Comparison of ENCODE assay signal across 1 cellular context in the genomic region with DNA sequence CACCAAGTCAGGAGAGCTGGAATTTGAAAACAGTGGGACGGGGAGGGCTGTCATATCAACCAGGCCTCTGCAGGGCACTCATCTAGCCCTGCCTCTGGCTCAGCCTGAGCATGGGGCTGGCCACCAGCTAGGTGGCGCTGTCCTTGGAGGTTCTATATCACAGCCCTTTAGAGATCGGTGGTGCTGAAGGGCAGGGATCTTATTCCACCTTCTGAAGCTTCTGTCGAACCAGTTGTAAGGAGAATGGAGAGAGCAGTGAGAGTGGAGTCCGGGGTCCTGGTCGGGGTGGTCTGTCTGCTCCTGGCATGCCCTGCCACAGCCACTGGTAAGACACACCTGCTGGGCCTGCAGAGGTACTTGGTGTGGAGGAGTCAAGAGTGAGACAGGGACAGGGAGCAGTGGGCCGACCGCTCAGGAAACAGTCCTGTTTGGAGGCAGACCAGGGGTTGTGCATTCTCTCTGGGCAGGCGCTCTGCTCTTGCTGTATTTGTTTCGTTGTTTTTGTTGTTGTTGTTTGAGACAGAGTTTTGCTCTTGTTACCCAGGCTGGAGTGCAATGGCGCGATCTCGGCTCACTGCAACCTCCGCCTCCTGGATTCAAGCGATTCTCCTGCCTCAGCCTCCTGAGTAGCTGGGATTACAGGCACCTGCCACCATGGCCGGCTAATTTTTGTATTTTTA.
TF ChIP-seq lines count a peak whose summit lies in the region.

A gene with protein sequence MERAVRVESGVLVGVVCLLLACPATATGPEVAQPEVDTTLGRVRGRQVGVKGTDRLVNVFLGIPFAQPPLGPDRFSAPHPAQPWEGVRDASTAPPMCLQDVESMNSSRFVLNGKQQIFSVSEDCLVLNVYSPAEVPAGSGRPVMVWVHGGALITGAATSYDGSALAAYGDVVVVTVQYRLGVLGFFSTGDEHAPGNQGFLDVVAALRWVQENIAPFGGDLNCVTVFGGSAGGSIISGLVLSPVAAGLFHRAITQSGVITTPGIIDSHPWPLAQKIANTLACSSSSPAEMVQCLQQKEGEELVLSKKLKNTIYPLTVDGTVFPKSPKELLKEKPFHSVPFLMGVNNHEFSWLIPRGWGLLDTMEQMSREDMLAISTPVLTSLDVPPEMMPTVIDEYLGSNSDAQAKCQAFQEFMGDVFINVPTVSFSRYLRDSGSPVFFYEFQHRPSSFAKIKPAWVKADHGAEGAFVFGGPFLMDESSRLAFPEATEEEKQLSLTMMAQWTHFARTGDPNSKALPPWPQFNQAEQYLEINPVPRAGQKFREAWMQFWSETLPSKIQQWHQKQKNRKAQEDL (plus strand): TSS at position 202 of the 680 bp plus-strand sequence. CDS start 42 bp downstream, at position 244.

TF ChIP-seq in K562, 482 proteins besides CTCF, POLR2A, EP300 and RAD21 (continued from another document and continues in another):
- TF ChIP-seq, protein P1, sequence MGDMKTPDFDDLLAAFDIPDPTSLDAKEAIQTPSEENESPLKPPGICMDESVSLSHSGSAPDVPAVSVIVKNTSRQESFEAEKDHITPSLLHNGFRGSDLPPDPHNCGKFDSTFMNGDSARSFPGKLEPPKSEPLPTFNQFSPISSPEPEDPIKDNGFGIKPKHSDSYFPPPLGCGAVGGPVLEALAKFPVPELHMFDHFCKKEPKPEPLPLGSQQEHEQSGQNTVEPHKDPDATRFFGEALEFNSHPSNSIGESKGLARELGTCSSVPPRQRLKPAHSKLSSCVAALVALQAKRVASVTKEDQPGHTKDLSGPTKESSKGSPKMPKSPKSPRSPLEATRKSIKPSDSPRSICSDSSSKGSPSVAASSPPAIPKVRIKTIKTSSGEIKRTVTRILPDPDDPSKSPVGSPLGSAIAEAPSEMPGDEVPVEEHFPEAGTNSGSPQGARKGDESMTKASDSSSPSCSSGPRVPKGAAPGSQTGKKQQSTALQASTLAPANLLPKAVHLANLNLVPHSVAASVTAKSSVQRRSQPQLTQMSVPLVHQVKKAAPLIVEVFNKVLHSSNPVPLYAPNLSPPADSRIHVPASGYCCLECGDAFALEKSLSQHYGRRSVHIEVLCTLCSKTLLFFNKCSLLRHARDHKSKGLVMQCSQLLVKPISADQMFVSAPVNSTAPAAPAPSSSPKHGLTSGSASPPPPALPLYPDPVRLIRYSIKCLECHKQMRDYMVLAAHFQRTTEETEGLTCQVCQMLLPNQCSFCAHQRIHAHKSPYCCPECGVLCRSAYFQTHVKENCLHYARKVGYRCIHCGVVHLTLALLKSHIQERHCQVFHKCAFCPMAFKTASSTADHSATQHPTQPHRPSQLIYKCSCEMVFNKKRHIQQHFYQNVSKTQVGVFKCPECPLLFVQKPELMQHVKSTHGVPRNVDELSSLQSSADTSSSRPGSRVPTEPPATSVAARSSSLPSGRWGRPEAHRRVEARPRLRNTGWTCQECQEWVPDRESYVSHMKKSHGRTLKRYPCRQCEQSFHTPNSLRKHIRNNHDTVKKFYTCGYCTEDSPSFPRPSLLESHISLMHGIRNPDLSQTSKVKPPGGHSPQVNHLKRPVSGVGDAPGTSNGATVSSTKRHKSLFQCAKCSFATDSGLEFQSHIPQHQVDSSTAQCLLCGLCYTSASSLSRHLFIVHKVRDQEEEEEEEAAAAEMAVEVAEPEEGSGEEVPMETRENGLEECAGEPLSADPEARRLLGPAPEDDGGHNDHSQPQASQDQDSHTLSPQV (IDR thresholded peaks at IDR 0.05): no peak
- TF ChIP-seq RB1 (IDR thresholded peaks at IDR 0.05; ENCODE audit: low read depth) (peak; percentile 60; the same call in 1 of the 2 replicates), ASH1L (IDR thresholded peaks at IDR 0.05; ENCODE audit: borderline replicate concordance, low read depth, partially characterized antibody) (no peak), SRSF3 (IDR thresholded peaks at IDR 0.05; ENCODE audit: insufficient read depth, low read length) (no peak), NFRKB (IDR thresholded peaks at IDR 0.05; ENCODE audit: low read depth) (no peak), ZNF354B (CRISPR knock-in tag; IDR thresholded peaks at IDR 0.05) (no peak), RBM39 (optimal IDR thresholded peaks at IDR 0.05; ENCODE audit: low read depth, low read length) (no peak), KLF6 (CRISPR knock-in tag; IDR thresholded peaks at IDR 0.05; ENCODE audit: borderline replicate concordance) (no peak), ZFPM2 (CRISPR knock-in tag; IDR thresholded peaks at IDR 0.05) (no peak), MTA2 (IDR thresholded peaks at IDR 0.05; ENCODE audit: low read depth) (no peak), HOXB6 (CRISPR knock-in tag; IDR thresholded peaks at IDR 0.05; ENCODE audit: borderline replicate concordance) (no peak), HNRNPK (IDR thresholded peaks at IDR 0.05; ENCODE audit: low read depth, low read length, poor library complexity, severe bottlenecking) (no peak), COPS2 (conservative IDR thresholded peaks at IDR 0.05) (no peak), ZFP1 (CRISPR knock-in tag; IDR thresholded peaks at IDR 0.05) (no peak), JUND (IDR thresholded peaks at IDR 0.05; ENCODE audit: borderline replicate concordance, low read depth, low read length) (peak; percentile 3; the same call in 1 of the 2 replicates), JUND (tag; IDR thresholded peaks at IDR 0.05; ENCODE audit: borderline replicate concordance, low read depth, low read length) (no peak; the same call in 2 of the 3 replicates), ZNF695 (CRISPR knock-in tag; IDR thresholded peaks at IDR 0.05) (no peak), NFIC (IDR thresholded peaks at IDR 0.05) (no peak), ZBTB8A (IDR thresholded peaks at IDR 0.05; ENCODE audit: partially characterized antibody) (no peak), ZNF253 (CRISPR knock-in tag; conservative IDR thresholded peaks at IDR 0.05) (no peak), ZNF644 (tag; IDR thresholded peaks at IDR 0.05; ENCODE audit: low read depth) (no peak), ZNF143 (CRISPR knock-in tag; IDR thresholded peaks at IDR 0.05) (no peak), IFI16 (CRISPR knock-in tag; IDR thresholded peaks at IDR 0.05) (no peak), NCOR1 (IDR thresholded peaks at IDR 0.05) (no peak), RBBP5 (IDR thresholded peaks at IDR 0.05; ENCODE audit: borderline replicate concordance, insufficient read depth, low read length, poor library complexity, severe bottlenecking) (no peak), ZNF134 (CRISPR knock-in tag; conservative IDR thresholded peaks at IDR 0.05) (no peak), NUFIP1 (IDR thresholded peaks at IDR 0.05; ENCODE audit: partially characterized antibody) (no peak), ZFX (CRISPR knock-in tag; IDR thresholded peaks at IDR 0.05) (peak; percentile 60), SRSF7 (optimal IDR thresholded peaks at IDR 0.05; ENCODE audit: low read depth, low read length) (no peak), CCAR2 (IDR thresholded peaks at IDR 0.05; ENCODE audit: low read depth, low read length) (no peak), GABPA (tag; conservative IDR thresholded peaks at IDR 0.05; ENCODE audit: low read depth) (no peak), PHF8 (IDR thresholded peaks at IDR 0.05; ENCODE audit: borderline replicate concordance, low read length) (peak; percentile 57; the same call in 1 of the 2 replicates), PHF20 (IDR thresholded peaks at IDR 0.05; ENCODE audit: partially characterized antibody) (peak; percentile 30)
- TF ChIP-seq, protein P2, sequence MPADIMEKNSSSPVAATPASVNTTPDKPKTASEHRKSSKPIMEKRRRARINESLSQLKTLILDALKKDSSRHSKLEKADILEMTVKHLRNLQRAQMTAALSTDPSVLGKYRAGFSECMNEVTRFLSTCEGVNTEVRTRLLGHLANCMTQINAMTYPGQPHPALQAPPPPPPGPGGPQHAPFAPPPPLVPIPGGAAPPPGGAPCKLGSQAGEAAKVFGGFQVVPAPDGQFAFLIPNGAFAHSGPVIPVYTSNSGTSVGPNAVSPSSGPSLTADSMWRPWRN (IDR thresholded peaks at IDR 0.05; ENCODE audit: low read depth): no peak
- TF ChIP-seq, protein P3, sequence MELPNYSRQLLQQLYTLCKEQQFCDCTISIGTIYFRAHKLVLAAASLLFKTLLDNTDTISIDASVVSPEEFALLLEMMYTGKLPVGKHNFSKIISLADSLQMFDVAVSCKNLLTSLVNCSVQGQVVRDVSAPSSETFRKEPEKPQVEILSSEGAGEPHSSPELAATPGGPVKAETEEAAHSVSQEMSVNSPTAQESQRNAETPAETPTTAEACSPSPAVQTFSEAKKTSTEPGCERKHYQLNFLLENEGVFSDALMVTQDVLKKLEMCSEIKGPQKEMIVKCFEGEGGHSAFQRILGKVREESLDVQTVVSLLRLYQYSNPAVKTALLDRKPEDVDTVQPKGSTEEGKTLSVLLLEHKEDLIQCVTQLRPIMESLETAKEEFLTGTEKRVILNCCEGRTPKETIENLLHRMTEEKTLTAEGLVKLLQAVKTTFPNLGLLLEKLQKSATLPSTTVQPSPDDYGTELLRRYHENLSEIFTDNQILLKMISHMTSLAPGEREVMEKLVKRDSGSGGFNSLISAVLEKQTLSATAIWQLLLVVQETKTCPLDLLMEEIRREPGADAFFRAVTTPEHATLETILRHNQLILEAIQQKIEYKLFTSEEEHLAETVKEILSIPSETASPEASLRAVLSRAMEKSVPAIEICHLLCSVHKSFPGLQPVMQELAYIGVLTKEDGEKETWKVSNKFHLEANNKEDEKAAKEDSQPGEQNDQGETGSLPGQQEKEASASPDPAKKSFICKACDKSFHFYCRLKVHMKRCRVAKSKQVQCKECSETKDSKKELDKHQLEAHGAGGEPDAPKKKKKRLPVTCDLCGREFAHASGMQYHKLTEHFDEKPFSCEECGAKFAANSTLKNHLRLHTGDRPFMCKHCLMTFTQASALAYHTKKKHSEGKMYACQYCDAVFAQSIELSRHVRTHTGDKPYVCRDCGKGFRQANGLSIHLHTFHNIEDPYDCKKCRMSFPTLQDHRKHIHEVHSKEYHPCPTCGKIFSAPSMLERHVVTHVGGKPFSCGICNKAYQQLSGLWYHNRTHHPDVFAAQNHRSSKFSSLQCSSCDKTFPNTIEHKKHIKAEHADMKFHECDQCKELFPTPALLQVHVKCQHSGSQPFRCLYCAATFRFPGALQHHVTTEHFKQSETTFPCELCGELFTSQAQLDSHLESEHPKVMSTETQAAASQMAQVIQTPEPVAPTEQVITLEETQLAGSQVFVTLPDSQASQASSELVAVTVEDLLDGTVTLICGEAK (IDR thresholded peaks at IDR 0.05): peak; percentile 46
- TF ChIP-seq, protein P3 (CRISPR knock-in tag; IDR thresholded peaks at IDR 0.05): no peak
- TF ChIP-seq, protein P4, sequence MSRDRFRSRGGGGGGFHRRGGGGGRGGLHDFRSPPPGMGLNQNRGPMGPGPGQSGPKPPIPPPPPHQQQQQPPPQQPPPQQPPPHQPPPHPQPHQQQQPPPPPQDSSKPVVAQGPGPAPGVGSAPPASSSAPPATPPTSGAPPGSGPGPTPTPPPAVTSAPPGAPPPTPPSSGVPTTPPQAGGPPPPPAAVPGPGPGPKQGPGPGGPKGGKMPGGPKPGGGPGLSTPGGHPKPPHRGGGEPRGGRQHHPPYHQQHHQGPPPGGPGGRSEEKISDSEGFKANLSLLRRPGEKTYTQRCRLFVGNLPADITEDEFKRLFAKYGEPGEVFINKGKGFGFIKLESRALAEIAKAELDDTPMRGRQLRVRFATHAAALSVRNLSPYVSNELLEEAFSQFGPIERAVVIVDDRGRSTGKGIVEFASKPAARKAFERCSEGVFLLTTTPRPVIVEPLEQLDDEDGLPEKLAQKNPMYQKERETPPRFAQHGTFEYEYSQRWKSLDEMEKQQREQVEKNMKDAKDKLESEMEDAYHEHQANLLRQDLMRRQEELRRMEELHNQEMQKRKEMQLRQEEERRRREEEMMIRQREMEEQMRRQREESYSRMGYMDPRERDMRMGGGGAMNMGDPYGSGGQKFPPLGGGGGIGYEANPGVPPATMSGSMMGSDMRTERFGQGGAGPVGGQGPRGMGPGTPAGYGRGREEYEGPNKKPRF (IDR thresholded peaks at IDR 0.05; ENCODE audit: low read depth, low read length): no peak
- TF ChIP-seq, protein P5, sequence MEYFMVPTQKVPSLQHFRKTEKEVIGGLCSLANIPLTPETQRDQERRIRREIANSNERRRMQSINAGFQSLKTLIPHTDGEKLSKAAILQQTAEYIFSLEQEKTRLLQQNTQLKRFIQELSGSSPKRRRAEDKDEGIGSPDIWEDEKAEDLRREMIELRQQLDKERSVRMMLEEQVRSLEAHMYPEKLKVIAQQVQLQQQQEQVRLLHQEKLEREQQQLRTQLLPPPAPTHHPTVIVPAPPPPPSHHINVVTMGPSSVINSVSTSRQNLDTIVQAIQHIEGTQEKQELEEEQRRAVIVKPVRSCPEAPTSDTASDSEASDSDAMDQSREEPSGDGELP (CRISPR knock-in tag; IDR thresholded peaks at IDR 0.05; ENCODE audit: borderline replicate concordance): peak; percentile 47; the same call in 1 of the 2 replicates
